26 cellular contexts compared by ENCODE assay signal in genomic region chr2:139225961-139226360, GRCh38.
"Had no signal": no experiment of that assay in that cellular context is flagged by ENCODE, and none has a peak within 500 bp of the region (broad histone marks: within the 10 kb centered on the region; RNA-seq: fewer than 3 reads in every experiment).

No MANE protein-coding gene starts in this region.

- H3K27ac ChIP-seq: neural progenitor cell, ovary, parathyroid adenoma, prostate gland, skin epidermis, spleen, suprapubic skin, testis, tibial artery, transverse colon, upper lobe of right lung, uterus had no signal

- H3K4me3 ChIP-seq: neural progenitor cell, ovary, prostate gland, skin epidermis, smooth muscle cell, spleen, suprapubic skin, testis, tibial artery, transverse colon, upper lobe of right lung, uterus had no signal

- DNase-seq: naive thymus-derived CD4-positive, alpha-beta T cell; natural killer cell; occipital lobe; ovary; right cardiac atrium; spleen; stimulated activated CD4-positive, alpha-beta T cell treated with anti-CD3 and anti-CD28 coated beads, Interleukin-12 subunit alpha, Interleukin-12 subunit beta, amount 100 ng/mL, for 4 hours; stimulated activated CD4-positive, alpha-beta T cell treated with anti-CD3 and anti-CD28 coated beads, Interleukin-1b, Interleukin-23, amount 100 ng/mL, for 48 hours; stimulated activated CD4-positive, alpha-beta T cell treated with anti-CD3 and anti-CD28 coated beads, Interleukin-4, amount 100 ng/mL, for 1 hour; stimulated activated CD4-positive, alpha-beta T cell treated with anti-CD3 and anti-CD28 coated beads, Interleukin-4, amount 100 ng/mL, for 4 hours; stimulated activated CD8-positive, alpha-beta memory T cell treated with anti-CD3 and anti-CD28 coated beads, Interleukin-4, amount 100 ng/mL, for 48 hours; stimulated activated naive CD4-positive, alpha-beta T cell; stimulated activated naive CD8-positive, alpha-beta T cell treated with anti-CD3 and anti-CD28 coated beads, Interleukin-15, amount 100 ng/mL, for 72 hours; stimulated activated naive CD8-positive, alpha-beta T cell treated with anti-CD3 and anti-CD28 coated beads, Interleukin-15, Interleukin-2, amounts not matched to agents 100 U/mL and 50 U/mL, for 24 hours; substantia nigra; testis; tibial artery; transverse colon; upper lobe of right lung; uterus had no signal

- H3K27me3 ChIP-seq: neural progenitor cell, ovary, spleen, suprapubic skin, testis, tibial artery, transverse colon, upper lobe of right lung, uterus had no signal

- H3K4me1 ChIP-seq: neural progenitor cell, parathyroid adenoma, prostate gland, spleen, suprapubic skin, testis, tibial artery, transverse colon, upper lobe of right lung, uterus had no signal

- H3K9ac ChIP-seq: neural progenitor cell, parathyroid adenoma had no signal

- H3K9me3 ChIP-seq: ovary, prostate gland, testis, tibial artery, transverse colon, upper lobe of right lung, uterus had no signal

- H3K36me3 ChIP-seq: neural progenitor cell, ovary, prostate gland, spleen, suprapubic skin, tibial artery, transverse colon, upper lobe of right lung, uterus had no signal
